ENCODE assay signal across 9 cellular contexts in genomic region chr18:650428-650858, GRCh38. TPM values are rescaled to one million over a fixed set of nuclear protein-coding genes. Genes with fewer than 3 reads are reported as not detected.
DNase-seq lines count a peak whose midpoint lies in the region; ATAC-seq and TF ChIP-seq lines count a peak whose summit lies in the region.
"Had no signal": no experiment of that assay in that cellular context is flagged by ENCODE, and none has a peak within 500 bp of the region (broad histone marks: within the 10 kb centered on the region; RNA-seq: fewer than 3 reads in every experiment).

No MANE protein-coding gene starts in this region.

- no peaks in the 10 kb centered on the region for H3K27me3 ChIP-seq in vagina

- peak; percentile 91 for ATAC-seq in HG02870 (IDR thresholded peaks at IDR 0.05; ENCODE audit: unreplicated experiment)

- intact Hi-C loops in activated naive CD4-positive, alpha-beta T cell treated with anti-CD3 and anti-CD28 coated beads for 36 hours (cut with micrococcal nuclease): no loop called here
- intact Hi-C loops in vagina (cut with DNase I): no loop called here

- no peak overlapping the region for H3K27ac ChIP-seq in vagina

- H3K4me3 ChIP-seq in vagina: no peak overlapping the region

- no peak overlapping the region for H3K27ac Mint-ChIP-seq in activated naive CD4-positive, alpha-beta T cell treated with anti-CD3 and anti-CD28 coated beads for 36 hours
- peak overlapping the region; percentile 10 for H3K27ac Mint-ChIP-seq in nephron progenitor cell
- H3K27ac Mint-ChIP-seq in mesothelial cell of epicardium: no peak overlapping the region

- TF ChIP-seq POLR2A in vagina (IDR thresholded peaks at IDR 0.05): no peak

- H3K27me3 Mint-ChIP-seq in activated naive CD4-positive, alpha-beta T cell treated with anti-CD3 and anti-CD28 coated beads for 36 hours (ENCODE audit: low read depth): peaks cover 13% of the 10 kb centered on the region
- H3K27me3 Mint-ChIP-seq in nephron progenitor cell (ENCODE audit: low read depth, poor library complexity) (no peaks in the 10 kb centered on the region), mesothelial cell of epicardium (ENCODE audit: low read depth) (no peaks in the 10 kb centered on the region)

- peak; percentile 58 for DNase-seq in activated naive CD4-positive, alpha-beta T cell treated with anti-CD3 and anti-CD28 coated beads for 36 hours
- no peak for DNase-seq in activated naive CD4-positive, alpha-beta T cell (lab: John Stamatoyannopoulos, UW)
- DNase-seq in NCI-H2029 treated with DMSO at 0.1 percent for 48 hours (lab: John Stamatoyannopoulos, UW): peak; percentile 13
- no peak for DNase-seq in nephron progenitor cell
- no peak for DNase-seq in vagina (ENCODE audit: extremely low spot score in 2 of 2)
- DNase-seq in mesothelial cell of epicardium (ENCODE audit: low spot score in 2 of 2, unreplicated experiment in 2 of 2): no peak
- DNase-seq in stimulated activated CD4-positive, alpha-beta T cell treated with anti-CD3 and anti-CD28 coated beads, Interleukin-1b, Interleukin-23, amount 100 ng/mL, for 48 hours: no peak
- DNase-seq: NCI-H526 had no signal

- TF ChIP-seq CTCF in nephron progenitor cell (IDR thresholded peaks at IDR 0.05) (no peak), vagina (IDR thresholded peaks at IDR 0.05) (no peak), mesothelial cell of epicardium (IDR thresholded peaks at IDR 0.05; ENCODE audit: unreplicated experiment) (no peak)

- CTCF ChIA-PET in activated naive CD4-positive, alpha-beta T cell treated with anti-CD3 and anti-CD28 coated beads for 36 hours (lab: Charles Lee): no interaction called here

- H3K4me1 Mint-ChIP-seq in activated naive CD4-positive, alpha-beta T cell treated with anti-CD3 and anti-CD28 coated beads for 36 hours (ENCODE audit: low read depth): peaks cover 7% of the 10 kb centered on the region
- H3K4me1 Mint-ChIP-seq in nephron progenitor cell: no peaks in the 10 kb centered on the region
- H3K4me1 Mint-ChIP-seq in mesothelial cell of epicardium: no peaks in the 10 kb centered on the region

- H3K36me3 ChIP-seq in vagina: no peaks in the 10 kb centered on the region

- H3K9me3 Mint-ChIP-seq in activated naive CD4-positive, alpha-beta T cell treated with anti-CD3 and anti-CD28 coated beads for 36 hours: no peaks in the 10 kb centered on the region
- H3K9me3 Mint-ChIP-seq in nephron progenitor cell: peaks cover 2% of the 10 kb centered on the region
- H3K9me3 Mint-ChIP-seq in mesothelial cell of epicardium: peaks cover 1% of the 10 kb centered on the region

- no peaks in the 10 kb centered on the region for H3K9me3 ChIP-seq in vagina

- H3K36me3 Mint-ChIP-seq in activated naive CD4-positive, alpha-beta T cell treated with anti-CD3 and anti-CD28 coated beads for 36 hours (ENCODE audit: low read depth): peaks cover 2% of the 10 kb centered on the region
- H3K36me3 Mint-ChIP-seq in nephron progenitor cell (ENCODE audit: low read depth) (peaks cover 2% of the 10 kb centered on the region), mesothelial cell of epicardium (peaks cover 12% of the 10 kb centered on the region)

- H3K4me1 ChIP-seq in vagina: no peaks in the 10 kb centered on the region

- no peak overlapping the region for H3K4me3 Mint-ChIP-seq in activated naive CD4-positive, alpha-beta T cell treated with anti-CD3 and anti-CD28 coated beads for 36 hours
- H3K4me3 Mint-ChIP-seq in nephron progenitor cell (no peak overlapping the region), mesothelial cell of epicardium (no peak overlapping the region)

RNA-seq across cellular contexts. Expression of gene TYMS, which starts 7.0 kb away (rescaled TPM):
- 100 to 1,000 TPM; 315 to 325 TPM for total RNA-seq in activated naive CD4-positive, alpha-beta T cell treated with anti-CD3 and anti-CD28 coated beads for 36 hours
- total RNA-seq in vagina (11.3 TPM), mesothelial cell of epicardium (54.0 to 60.8 TPM (median 55.4 TPM) in 3 replicates)

RNA-seq across cellular contexts. Expression of gene CLUL1, which starts 53.7 kb away (rescaled TPM):
- total RNA-seq in activated naive CD4-positive, alpha-beta T cell treated with anti-CD3 and anti-CD28 coated beads for 36 hours: not detected
- total RNA-seq in vagina (not detected), mesothelial cell of epicardium (66.7 to 71.7 TPM (median 69.2 TPM) in 3 replicates)

Comparison
In these comparisons a context has a peak if more than half of its experiments do, and no peak if none do; other contexts are left out.
1. DNase-seq: peak in activated naive CD4-positive, alpha-beta T cell treated with anti-CD3 and anti-CD28 coated beads for 36 hours (single experiment) and NCI-H2029 treated with DMSO at 0.1 percent for 48 hours (single experiment); none in activated naive CD4-positive, alpha-beta T cell (0 of 4), nephron progenitor cell (single experiment), vagina (0 of 2), mesothelial cell of epicardium (0 of 2) and stimulated activated CD4-positive, alpha-beta T cell treated with anti-CD3 and anti-CD28 coated beads, Interleukin-1b, Interleukin-23, amount 100 ng/mL, for 48 hours (single experiment).
2. RNA of gene CLUL1, which starts 53.7 kb away (total RNA-seq): 66.7 to 71.7 TPM in mesothelial cell of epicardium; not detected in activated naive CD4-positive, alpha-beta T cell treated with anti-CD3 and anti-CD28 coated beads for 36 hours and not detected in vagina (single experiment); every median in the first group is over 10 times any median in the second.